10 cellular contexts compared by ENCODE assay signal in genomic region chr15:75045332-75046015, GRCh38. TPM values are rescaled to one million over a fixed set of nuclear protein-coding genes. Genes with fewer than 3 reads are reported as not detected.
DNase-seq lines count a peak whose midpoint lies in the region; ATAC-seq and TF ChIP-seq lines count a peak whose summit lies in the region.
"Had no signal": no experiment of that assay in that cellular context is flagged by ENCODE, and none has a peak within 500 bp of the region (broad histone marks: within the 10 kb centered on the region; RNA-seq: fewer than 3 reads in every experiment).

No MANE protein-coding gene starts in this region.

- no peaks in the 10 kb centered on the region for H3K9me3 Mint-ChIP-seq in CD8-positive, alpha-beta T cell
- no peaks in the 10 kb centered on the region for H3K9me3 Mint-ChIP-seq in activated T-helper 17 cell treated with anti-CD3 and anti-CD28 coated beads, Interleukin-2, amount 50 U/mL, for 72 hours
- H3K9me3 Mint-ChIP-seq in naive thymus-derived CD8-positive, alpha-beta T cell = no peaks in the 10 kb centered on the region

- H3K27ac ChIP-seq in CD8-positive, alpha-beta T cell (ENCODE audit: low read depth, low read length) = no peak overlapping the region
- H3K27ac ChIP-seq in psoas muscle (peak overlapping the region; percentile 73), upper lobe of right lung (no peak overlapping the region)

- DNase-seq in CD8-positive, alpha-beta T cell = no peak
- DNase-seq in GM13977 (ENCODE audit: low spot score) = peak; percentile 48
- DNase-seq in psoas muscle = no peak
- no peak for DNase-seq in naive thymus-derived CD8-positive, alpha-beta T cell
- DNase-seq in upper lobe of right lung = no peak
- DNase-seq: stimulated activated CD4-positive, alpha-beta T cell treated with anti-CD3 and anti-CD28 coated beads, Interleukin-1b, Interleukin-23, amount 100 ng/mL, for 48 hours; stimulated activated CD8-positive, alpha-beta memory T cell treated with anti-CD3 and anti-CD28 coated beads, Interleukin-4, amount 100 ng/mL, for 48 hours had no signal

- peaks cover 8% of the 10 kb centered on the region for H3K4me1 Mint-ChIP-seq in CD8-positive, alpha-beta T cell (ENCODE audit: low read depth)
- H3K4me1 Mint-ChIP-seq in activated T-helper 17 cell treated with anti-CD3 and anti-CD28 coated beads, Interleukin-2, amount 50 U/mL, for 72 hours = peaks cover 17% of the 10 kb centered on the region
- peaks cover 6 to 61% (median 11%) of the 10 kb centered on the region in 4 donors for H3K4me1 Mint-ChIP-seq in naive thymus-derived CD8-positive, alpha-beta T cell

- H3K36me3 ChIP-seq in CD8-positive, alpha-beta T cell (ENCODE audit: insufficient read depth, low read length) = no peaks in the 10 kb centered on the region
- H3K36me3 ChIP-seq in psoas muscle (ENCODE audit: insufficient read depth in 1 of 2, low read depth in 1 of 2) = peaks cover 0 to 6% of the 10 kb centered on the region in 2 donors
- H3K36me3 ChIP-seq in upper lobe of right lung = no peaks in the 10 kb centered on the region

- no peak overlapping the region for H3K4me3 ChIP-seq in CD8-positive, alpha-beta T cell (ENCODE audit: low read depth, low read length)
- no peak overlapping the region for H3K4me3 ChIP-seq in psoas muscle
- H3K4me3 ChIP-seq in upper lobe of right lung = no peak overlapping the region

- no peak for ATAC-seq in CD8-positive, alpha-beta T cell
- peak; percentile 24 for ATAC-seq in activated T-helper 17 cell treated with anti-CD3 and anti-CD28 coated beads, Interleukin-2, amount 50 U/mL, for 72 hours (replicated peaks)
- ATAC-seq in psoas muscle (no peak), GM21786 (IDR thresholded peaks at IDR 0.05; ENCODE audit: unreplicated experiment) (no peak), upper lobe of right lung (no peak)
- no peak for ATAC-seq in naive thymus-derived CD8-positive, alpha-beta T cell

- H3K27me3 ChIP-seq in CD8-positive, alpha-beta T cell (ENCODE audit: insufficient read depth, low read length) = no peaks in the 10 kb centered on the region
- H3K27me3 ChIP-seq in psoas muscle (ENCODE audit: insufficient read depth in 3 of 3, low read length in 2 of 3) (no peaks in the 10 kb centered on the region), upper lobe of right lung (no peaks in the 10 kb centered on the region)

- H3K4me3 Mint-ChIP-seq in CD8-positive, alpha-beta T cell = no peak overlapping the region
- peak overlapping the region; percentile 33 for H3K4me3 Mint-ChIP-seq in activated T-helper 17 cell treated with anti-CD3 and anti-CD28 coated beads, Interleukin-2, amount 50 U/mL, for 72 hours
- no peak overlapping the region for H3K4me3 Mint-ChIP-seq in naive thymus-derived CD8-positive, alpha-beta T cell
- H3K4me3 Mint-ChIP-seq: activated naive CD8-positive, alpha-beta T cell had no signal

- no peaks in the 10 kb centered on the region for H3K9me3 ChIP-seq in CD8-positive, alpha-beta T cell (ENCODE audit: low read length)
- H3K9me3 ChIP-seq in psoas muscle = no peaks in the 10 kb centered on the region
- H3K9me3 ChIP-seq in upper lobe of right lung = no peaks in the 10 kb centered on the region

- in situ Hi-C loops in GM13977 (cut with MboI; ENCODE audit: low pct_unique_long_range_greater_than_20kb, low sequenced_read_pairs, unreplicated experiment) = no loop called here

- H3K27ac Mint-ChIP-seq in CD8-positive, alpha-beta T cell = peak overlapping the region; percentile 66
- H3K27ac Mint-ChIP-seq in activated T-helper 17 cell treated with anti-CD3 and anti-CD28 coated beads, Interleukin-2, amount 50 U/mL, for 72 hours = no peak overlapping the region
- H3K27ac Mint-ChIP-seq in naive thymus-derived CD8-positive, alpha-beta T cell = peak overlapping the region in 3 of 10 donors; percentile 24 to 43 (median 33)
- H3K27ac Mint-ChIP-seq: activated naive CD8-positive, alpha-beta T cell had no signal

- 89 to 94% (median 92%) methylated on average over 6 of the region's 6 CpGs for WGBS in psoas muscle, 3 donors

- no peaks in the 10 kb centered on the region for H3K27me3 Mint-ChIP-seq in CD8-positive, alpha-beta T cell (ENCODE audit: low read depth)
- no peaks in the 10 kb centered on the region for H3K27me3 Mint-ChIP-seq in activated T-helper 17 cell treated with anti-CD3 and anti-CD28 coated beads, Interleukin-2, amount 50 U/mL, for 72 hours
- no peaks in the 10 kb centered on the region for H3K27me3 Mint-ChIP-seq in naive thymus-derived CD8-positive, alpha-beta T cell
- H3K27me3 Mint-ChIP-seq: activated naive CD8-positive, alpha-beta T cell had no signal

- TF ChIP-seq CTCF in CD8-positive, alpha-beta T cell (IDR thresholded peaks at IDR 0.05) = no peak
- TF ChIP-seq CTCF in GM13977 (IDR thresholded peaks at IDR 0.05; ENCODE audit: extremely low read depth, insufficient read depth, missing control alignments) (no peak), psoas muscle (IDR thresholded peaks at IDR 0.05) (no peak), upper lobe of right lung (IDR thresholded peaks at IDR 0.05) (no peak)

- CTCF ChIA-PET in CD8-positive, alpha-beta T cell (lab: Charles Lee) = interaction anchor here (1.0 to 1.9 kb wide), 3 partner anchors 156 to 254 kb away, joined by 3 to 7 read pairs (median 3); partner anchors contain the start of gene C15orf39

- POLR2A ChIA-PET in CD8-positive, alpha-beta T cell (lab: Charles Lee) = no interaction called here
- POLR2A ChIA-PET in naive thymus-derived CD8-positive, alpha-beta T cell (lab: Charles Lee) = interaction anchor here (0.5 kb wide), 1 partner anchor 54 kb away, joined by 3 read pairs; no protein-coding TSS in a partner anchor

- intact Hi-C loops in CD8-positive, alpha-beta T cell (cut with DNase I, micrococcal nuclease) = no loop called here
- intact Hi-C loops in psoas muscle (cut with DNase I) (no loop called here), upper lobe of right lung (cut with DNase I) (no loop called here)

- H3K4me1 ChIP-seq in CD8-positive, alpha-beta T cell (ENCODE audit: insufficient read depth, low read length) = peaks cover 4% of the 10 kb centered on the region
- peaks cover 56% of the 10 kb centered on the region for H3K4me1 ChIP-seq in psoas muscle
- H3K4me1 ChIP-seq in upper lobe of right lung = peaks cover 82% of the 10 kb centered on the region

- H3K36me3 Mint-ChIP-seq in CD8-positive, alpha-beta T cell = peaks cover 33% of the 10 kb centered on the region
- H3K36me3 Mint-ChIP-seq in activated T-helper 17 cell treated with anti-CD3 and anti-CD28 coated beads, Interleukin-2, amount 50 U/mL, for 72 hours (ENCODE audit: low read depth) = peaks cover 42% of the 10 kb centered on the region
- H3K36me3 Mint-ChIP-seq in naive thymus-derived CD8-positive, alpha-beta T cell = peaks cover 0 to 29% (median 3%) of the 10 kb centered on the region in 3 donors

RNA-seq across cellular contexts. Expression of gene PPCDC, which starts 22.1 kb away (rescaled TPM):
- 1 to 10 TPM; 6.0 to 6.5 TPM for total RNA-seq in CD8-positive, alpha-beta T cell
- total RNA-seq in activated T-helper 17 cell treated with anti-CD3 and anti-CD28 coated beads, Interleukin-2, amount 50 U/mL, for 72 hours = 10 to 100 TPM; 24.2 to 27.5 TPM
- total RNA-seq in psoas muscle (10 to 100 TPM in 1 of 4 donors, 1 to 10 TPM in 3; 2.4 to 11.7 (median 4.9) TPM), upper lobe of right lung (13.1 TPM)
- polyA plus RNA-seq in psoas muscle = 10 to 100 TPM; 13.9 to 26.1 (median 24.3) TPM
- total RNA-seq in naive thymus-derived CD8-positive, alpha-beta T cell = 10 to 100 TPM; 13.4 to 15.7 TPM
- 10 to 100 TPM; 12.0 to 16.7 (median 13.0) TPM for polyA plus RNA-seq in naive thymus-derived CD8-positive, alpha-beta T cell

RNA-seq across cellular contexts. Expression of gene SCAMP5, which starts 50.1 kb away (rescaled TPM):
- total RNA-seq in CD8-positive, alpha-beta T cell = under 1 TPM; 0.71 to 0.72 TPM
- total RNA-seq in activated T-helper 17 cell treated with anti-CD3 and anti-CD28 coated beads, Interleukin-2, amount 50 U/mL, for 72 hours = 1 to 10 TPM; 5.1 to 5.3 TPM
- total RNA-seq in psoas muscle = 1 to 10 TPM in 1 of 4 donors, under 1 TPM in 2, not detected in 1; 0.23 to 6.3 (median 0.97) TPM
- 1 to 10 TPM in 1 of 3 donors, under 1 TPM in 2; 0.03 to 2.1 (median 0.16) TPM for polyA plus RNA-seq in psoas muscle
- under 1 TPM; 0.23 to 0.36 TPM for total RNA-seq in naive thymus-derived CD8-positive, alpha-beta T cell
- under 1 TPM in 2 of 3 donors, not detected in 1; 0.09 to 0.19 TPM for polyA plus RNA-seq in naive thymus-derived CD8-positive, alpha-beta T cell
- 2.6 TPM for total RNA-seq in upper lobe of right lung
